36 cellular contexts compared by ENCODE assay signal in genomic region chr15:61100512-61100911, GRCh38.
"Had no signal": no experiment of that assay in that cellular context is flagged by ENCODE, and none has a peak within 500 bp of the region (broad histone marks: within the 10 kb centered on the region; RNA-seq: fewer than 3 reads in every experiment).

No MANE protein-coding gene starts in this region.

- H3K36me3 ChIP-seq: ascending aorta, cardiac muscle cell had no signal

- H3K9me3 Mint-ChIP-seq: activated CD4-positive, alpha-beta memory T cell treated with anti-CD3 and anti-CD28 coated beads for 36 hours; activated CD4-positive, alpha-beta T cell treated with anti-CD3 and anti-CD28 coated beads, Interleukin-2, amount 10 ng/mL, durations not matched to agents 24 days and 14 days; activated CD8-positive, alpha-beta T cell treated with anti-CD3 and anti-CD28 coated beads for 36 hours; activated naive CD4-positive, alpha-beta T cell treated with anti-CD3 and anti-CD28 coated beads, Interleukin-2, amount 10 ng/mL, durations not matched to agents 7 days and 5 days; activated naive CD8-positive, alpha-beta T cell treated with anti-CD3 and anti-CD28 coated beads, Interleukin-2, amount 10 ng/mL, durations not matched to agents 7 days and 5 days; activated T-helper 2 cell treated with anti-CD3 and anti-CD28 coated beads, Interferon-gamma antibody, Interleukin-2, Interleukin-4, amounts not matched to agents 10 μg/mL and 5 μg/mL and 100 μg/mL, durations not matched to agents 14 hours and 24 hours and 36 hours; T-helper 1 cell treated with Interleukin-12 subunit alpha and Interleukin-12 subunit beta and Interleukin-4 antibody, amounts not matched to agents 30 μg/mL and 1 μg/mL, for 36 hours; T-helper 2 cell treated with Interferon-gamma antibody and Interleukin-4, amounts not matched to agents 5 μg/mL and 100 μg/mL, for 36 hours had no signal

- H3K4me3 ChIP-seq: ascending aorta, cardiac muscle cell had no signal

- ATAC-seq: activated CD8-positive, alpha-beta T cell treated with anti-CD3 and anti-CD28 coated beads for 36 hours; activated naive CD8-positive, alpha-beta T cell treated with anti-CD3 and anti-CD28 coated beads, Interleukin-2, amount 50 U/mL, for 24 hours; activated T-cell treated with anti-CD3 and anti-CD28 coated beads, Interleukin-2, amount 50 U/mL, for 4 hours; activated T-cell treated with anti-CD3 and anti-CD28 coated beads, Interleukin-2, amount 50 U/mL, for 72 hours had no signal

- H3K9me3 ChIP-seq: ascending aorta had no signal

- DNase-seq: activated B cell treated with CpG ODN at 0.5 μM for 24 hours; activated CD4-positive, alpha-beta memory T cell treated with anti-CD3 and anti-CD28 coated beads for 36 hours; activated CD4-positive, alpha-beta T cell treated with anti-CD3 and anti-CD28 coated beads for 4 hours; activated CD4-positive, alpha-beta T cell treated with anti-CD3 and anti-CD28 coated beads, Interleukin-2, amount 10 ng/mL, durations not matched to agents 24 days and 14 days; activated CD4-positive, alpha-beta T cell treated with anti-CD3 and anti-CD28 coated beads, Interleukin-2, amount 50 U/mL, for 1 hour; activated CD4-positive, alpha-beta T cell treated with anti-CD3 and anti-CD28 coated beads, Interleukin-2, amount 50 U/mL, for 4 hours; activated CD4-positive, CD25-positive, alpha-beta regulatory T cell treated with anti-CD3 and anti-CD28 coated beads, Interleukin-2, amount 50 U/mL, for 72 hours; activated CD8-positive, alpha-beta memory T cell treated with anti-CD3 and anti-CD28 coated beads, Interleukin-2, amount 50 U/mL, for 4 hours; activated CD8-positive, alpha-beta T cell treated with anti-CD3 and anti-CD28 coated beads for 36 hours; activated effector memory CD4-positive, alpha-beta T cell treated with Interleukin-2 at 50 U/mL for 16 hours; activated gamma-delta T cell; activated naive CD4-positive, alpha-beta T cell treated with anti-CD3 and anti-CD28 coated beads, Interleukin-2, amount 10 ng/mL, durations not matched to agents 7 days and 5 days; activated naive CD4-positive, alpha-beta T cell treated with Interleukin-2 at 50 U/mL for 16 hours; activated naive CD8-positive, alpha-beta T cell treated with anti-CD3 and anti-CD28 coated beads, Interleukin-2, amount 10 ng/mL, durations not matched to agents 7 days and 5 days; activated naive CD8-positive, alpha-beta T cell treated with anti-CD3 and anti-CD28 coated beads, Interleukin-2, amount 50 U/mL, for 24 hours; activated T-cell treated with anti-CD3 and anti-CD28 coated beads for 4 hours; activated T-cell treated with anti-CD3 and anti-CD28 coated beads, Interleukin-2, amount 50 U/mL, for 1 hour; activated T-cell treated with anti-CD3 and anti-CD28 coated beads, Interleukin-2, amount 50 U/mL, for 4 hours; activated T-cell treated with anti-CD3 and anti-CD28 coated beads, Interleukin-2, amount 50 U/mL, for 72 hours; amygdala; anterior cingulate cortex; caudate nucleus; cerebellar nuclear complex; T-helper 1 cell; T-helper 2 cell; T-helper 9 cell had no signal

- H3K4me1 Mint-ChIP-seq: activated B cell treated with CpG ODN at 0.5 μM for 24 hours; activated CD4-positive, alpha-beta T cell treated with anti-CD3 and anti-CD28 coated beads, Interleukin-2, amount 10 ng/mL, durations not matched to agents 24 days and 14 days; activated naive CD4-positive, alpha-beta T cell treated with anti-CD3 and anti-CD28 coated beads, Interleukin-2, amount 10 ng/mL, durations not matched to agents 7 days and 5 days; activated naive CD4-positive, alpha-beta T cell treated with anti-CD3 and anti-CD28 coated beads, Interleukin-2, amount 50 U/mL, for 24 hours; activated naive CD8-positive, alpha-beta T cell treated with anti-CD3 and anti-CD28 coated beads, Interleukin-2, amount 10 ng/mL, durations not matched to agents 7 days and 5 days; activated naive CD8-positive, alpha-beta T cell treated with anti-CD3 and anti-CD28 coated beads, Interleukin-2, amount 50 U/mL, for 24 hours; central memory CD8-positive, alpha-beta T cell had no signal

- H3K4me1 ChIP-seq: ascending aorta had no signal

- H3K36me3 Mint-ChIP-seq: activated CD4-positive, alpha-beta memory T cell treated with anti-CD3 and anti-CD28 coated beads for 36 hours; activated naive CD4-positive, alpha-beta T cell treated with anti-CD3 and anti-CD28 coated beads, Interleukin-2, amount 10 ng/mL, durations not matched to agents 7 days and 5 days; activated naive CD4-positive, alpha-beta T cell treated with anti-CD3 and anti-CD28 coated beads, Interleukin-2, amount 50 U/mL, for 24 hours; activated naive CD8-positive, alpha-beta T cell; activated naive CD8-positive, alpha-beta T cell treated with anti-CD3 and anti-CD28 coated beads, Interleukin-2, amount 10 ng/mL, durations not matched to agents 7 days and 5 days; brain had no signal

- H3K27ac Mint-ChIP-seq: activated B cell treated with CpG ODN at 0.5 μM for 24 hours; activated CD4-positive, alpha-beta memory T cell treated with anti-CD3 and anti-CD28 coated beads for 36 hours; activated CD4-positive, alpha-beta T cell treated with anti-CD3 and anti-CD28 coated beads, Interleukin-2, amount 10 ng/mL, durations not matched to agents 24 days and 14 days; activated CD8-positive, alpha-beta T cell treated with anti-CD3 and anti-CD28 coated beads for 36 hours; activated naive CD4-positive, alpha-beta T cell treated with anti-CD3 and anti-CD28 coated beads, Interleukin-2, amount 10 ng/mL, durations not matched to agents 7 days and 5 days; activated naive CD4-positive, alpha-beta T cell treated with anti-CD3 and anti-CD28 coated beads, Interleukin-2, amount 50 U/mL, for 24 hours; activated naive CD8-positive, alpha-beta T cell; activated naive CD8-positive, alpha-beta T cell treated with anti-CD3 and anti-CD28 coated beads, Interleukin-2, amount 10 ng/mL, durations not matched to agents 7 days and 5 days; activated naive CD8-positive, alpha-beta T cell treated with anti-CD3 and anti-CD28 coated beads, Interleukin-2, amount 50 U/mL, for 24 hours; activated T-cell treated with anti-CD3 and anti-CD28 coated beads, Interleukin-2, amount 50 U/mL, for 72 hours; activated T-helper 2 cell treated with anti-CD3 and anti-CD28 coated beads, Interferon-gamma antibody, Interleukin-2, Interleukin-4, amounts not matched to agents 10 μg/mL and 5 μg/mL and 100 μg/mL, durations not matched to agents 14 hours and 24 hours and 36 hours; brain; T-helper 1 cell treated with Interleukin-12 subunit alpha and Interleukin-12 subunit beta and Interleukin-4 antibody, amounts not matched to agents 30 μg/mL and 1 μg/mL, for 36 hours; T-helper 2 cell treated with Interferon-gamma antibody and Interleukin-4, amounts not matched to agents 5 μg/mL and 100 μg/mL, for 36 hours had no signal

- H3K27ac ChIP-seq: ascending aorta, cardiac muscle cell, VCaP had no signal

- H3K27me3 Mint-ChIP-seq: activated B cell treated with CpG ODN at 0.5 μM for 24 hours had no signal

- H3K27me3 ChIP-seq: ascending aorta, cardiac muscle cell had no signal

- H3K4me3 Mint-ChIP-seq: activated B cell treated with CpG ODN at 0.5 μM for 24 hours; activated CD4-positive, alpha-beta memory T cell treated with anti-CD3 and anti-CD28 coated beads for 36 hours; activated CD4-positive, alpha-beta T cell treated with anti-CD3 and anti-CD28 coated beads, Interleukin-2, amount 10 ng/mL, durations not matched to agents 24 days and 14 days; activated CD8-positive, alpha-beta T cell treated with anti-CD3 and anti-CD28 coated beads for 36 hours; activated naive CD4-positive, alpha-beta T cell treated with anti-CD3 and anti-CD28 coated beads, Interleukin-2, amount 10 ng/mL, durations not matched to agents 7 days and 5 days; activated naive CD4-positive, alpha-beta T cell treated with anti-CD3 and anti-CD28 coated beads, Interleukin-2, amount 50 U/mL, for 24 hours; activated naive CD8-positive, alpha-beta T cell; activated naive CD8-positive, alpha-beta T cell treated with anti-CD3 and anti-CD28 coated beads, Interleukin-2, amount 10 ng/mL, durations not matched to agents 7 days and 5 days; activated naive CD8-positive, alpha-beta T cell treated with anti-CD3 and anti-CD28 coated beads, Interleukin-2, amount 50 U/mL, for 24 hours; activated T-cell treated with anti-CD3 and anti-CD28 coated beads, Interleukin-2, amount 50 U/mL, for 4 hours; activated T-cell treated with anti-CD3 and anti-CD28 coated beads, Interleukin-2, amount 50 U/mL, for 72 hours; brain; central memory CD8-positive, alpha-beta T cell; T-helper 1 cell treated with Interleukin-12 subunit alpha and Interleukin-12 subunit beta and Interleukin-4 antibody, amounts not matched to agents 30 μg/mL and 1 μg/mL, for 36 hours; T-helper 2 cell treated with Interferon-gamma antibody and Interleukin-4, amounts not matched to agents 5 μg/mL and 100 μg/mL, for 36 hours had no signal
